In the genomic region with DNA sequence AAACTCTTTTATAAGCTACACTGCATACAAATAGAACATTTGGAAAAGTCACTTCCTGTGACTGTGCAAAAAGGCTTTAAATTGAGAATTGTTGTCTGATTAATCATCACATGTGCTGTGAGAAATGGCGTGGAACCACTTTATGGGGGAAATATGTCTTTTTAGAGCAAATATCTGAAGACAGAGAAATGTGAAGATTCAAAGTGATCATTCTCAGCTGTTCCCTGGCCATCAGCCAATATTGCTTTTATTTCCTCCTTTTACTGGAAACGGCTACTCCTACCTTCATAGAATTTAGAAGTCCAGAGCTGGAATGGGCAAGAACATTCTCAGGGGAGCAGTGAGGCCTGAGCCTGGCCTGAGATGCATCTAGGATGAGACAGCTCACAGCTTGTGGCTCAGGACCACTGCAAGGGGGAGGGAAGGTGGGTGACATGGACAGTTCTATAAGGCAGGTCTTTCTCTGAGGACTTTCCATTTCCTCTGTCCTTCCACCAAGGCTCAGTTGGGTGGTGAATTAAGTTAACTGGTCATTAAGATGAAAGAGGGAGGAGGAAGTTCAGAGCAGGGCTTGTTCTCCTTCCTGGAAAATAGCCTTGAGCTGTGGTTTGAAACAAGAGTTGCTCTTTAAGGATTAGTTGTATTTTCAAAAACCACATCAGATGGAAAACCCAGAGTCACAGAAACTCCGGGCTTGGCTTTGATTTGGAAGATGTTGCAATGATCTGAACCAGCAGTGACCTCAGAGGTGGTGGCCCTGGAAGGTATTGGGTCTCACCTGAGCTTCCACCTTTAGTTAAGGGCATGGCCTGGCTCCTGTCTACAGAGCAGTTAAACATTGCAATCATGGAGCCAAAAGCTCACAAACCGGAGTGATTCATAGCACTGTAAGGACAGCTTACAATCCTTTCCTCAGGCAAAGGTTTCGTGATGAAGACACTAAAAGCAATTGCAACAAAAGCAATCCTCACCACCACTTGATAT, we compare ENCODE assay signal across 10 cellular contexts.
DNase-seq lines count a peak whose midpoint lies in the region; ATAC-seq and TF ChIP-seq lines count a peak whose summit lies in the region.
"Had no signal": no experiment of that assay in that cellular context is flagged by ENCODE, and none has a peak within 500 bp of the region (broad histone marks: within the 10 kb centered on the region; RNA-seq: fewer than 3 reads in every experiment).

No MANE protein-coding gene starts in this region.

- ATAC-seq in activated naive CD8-positive, alpha-beta T cell treated with anti-CD3 and anti-CD28 coated beads, Interleukin-2, amount 50 U/mL, for 24 hours, result peak; percentile 57

- H3K9me3 Mint-ChIP-seq in activated naive CD8-positive, alpha-beta T cell treated with anti-CD3 and anti-CD28 coated beads, Interleukin-2, amount 50 U/mL, for 24 hours, result no peaks in the 10 kb centered on the region
- H3K9me3 Mint-ChIP-seq: nephron progenitor cell had no signal

- in situ Hi-C loops in GM13976 (cut with MboI; ENCODE audit: low sequenced_read_pairs, unreplicated experiment), result no loop called here

- peak overlapping the region; percentile 19 for H3K27ac Mint-ChIP-seq in activated naive CD8-positive, alpha-beta T cell treated with anti-CD3 and anti-CD28 coated beads, Interleukin-2, amount 50 U/mL, for 24 hours
- H3K27ac Mint-ChIP-seq: nephron progenitor cell had no signal

- H3K9me3 ChIP-seq in left ventricle myocardium inferior (replicated peaks) (no peaks in the 10 kb centered on the region), subcutaneous abdominal adipose tissue (ENCODE audit: control insufficient read depth in 5 of 5, low read length in 5 of 5) (no peaks in the 10 kb centered on the region), BE2C (no peaks in the 10 kb centered on the region)

- peak; percentile 77 for DNase-seq in HS-5 (ENCODE audit: low read depth)
- no peak for DNase-seq in activated naive CD8-positive, alpha-beta T cell treated with anti-CD3 and anti-CD28 coated beads, Interleukin-2, amount 50 U/mL, for 24 hours
- DNase-seq in left ventricle myocardium inferior, result no peak
- DNase-seq in GM13976 (ENCODE audit: low spot score), result no peak
- DNase-seq in NCI-H1092 treated with DMSO at 0.1 percent for 48 hours (lab: John Stamatoyannopoulos, UW), result no peak
- no peak for DNase-seq in BE2C
- no peak for DNase-seq in epidermal melanocyte (ENCODE audit: insufficient read length, low spot score)
- DNase-seq: NCI-H2029 treated with DMSO at 0.1 percent for 48 hours, nephron progenitor cell had no signal

- H3K4me3 ChIP-seq in left ventricle myocardium inferior (no peak overlapping the region), subcutaneous abdominal adipose tissue (ENCODE audit: low read depth in 1 of 5, low read length in 5 of 5) (no peak overlapping the region), BE2C (ENCODE audit: low read depth, low read length) (no peak overlapping the region)

- H3K36me3 ChIP-seq in left ventricle myocardium inferior (no peaks in the 10 kb centered on the region), subcutaneous abdominal adipose tissue (ENCODE audit: control insufficient read depth in 5 of 5, insufficient read depth in 5 of 5, low read length in 5 of 5) (no peaks in the 10 kb centered on the region), BE2C (no peaks in the 10 kb centered on the region)

- H3K27ac ChIP-seq in left ventricle myocardium inferior (replicated peaks), result peak overlapping the region; percentile 64
- H3K27ac ChIP-seq in subcutaneous abdominal adipose tissue (ENCODE audit: low read depth, low read length), result peak overlapping the region; percentile 65

- peak overlapping the region in 1 of 5 donors; percentile 41 for H3K9ac ChIP-seq in subcutaneous abdominal adipose tissue (ENCODE audit: low read length in 5 of 5)

- peaks cover 3% of the 10 kb centered on the region for H3K27me3 Mint-ChIP-seq in activated naive CD8-positive, alpha-beta T cell treated with anti-CD3 and anti-CD28 coated beads, Interleukin-2, amount 50 U/mL, for 24 hours

- TF ChIP-seq CTCF in left ventricle myocardium inferior (IDR thresholded peaks at IDR 0.05; ENCODE audit: borderline replicate concordance) (no peak), GM13976 (IDR thresholded peaks at IDR 0.05; ENCODE audit: borderline replicate concordance, control extremely low read depth, extremely low read depth, insufficient read depth, missing control alignments) (no peak), BE2C (IDR thresholded peaks at IDR 0.05; ENCODE audit: low read depth, low read length) (no peak)

- H3K36me3 Mint-ChIP-seq in activated naive CD8-positive, alpha-beta T cell treated with anti-CD3 and anti-CD28 coated beads, Interleukin-2, amount 50 U/mL, for 24 hours (ENCODE audit: low read depth), result no peaks in the 10 kb centered on the region

- no peaks in the 10 kb centered on the region for H3K27me3 ChIP-seq in left ventricle myocardium inferior (ENCODE audit: low read depth)
- no peaks in the 10 kb centered on the region for H3K27me3 ChIP-seq in subcutaneous abdominal adipose tissue (ENCODE audit: control insufficient read depth in 5 of 5, insufficient read depth in 4 of 5, low read length in 5 of 5)
- H3K27me3 ChIP-seq in BE2C, result no peaks in the 10 kb centered on the region

- peaks cover 9% of the 10 kb centered on the region for H3K4me1 Mint-ChIP-seq in activated naive CD8-positive, alpha-beta T cell treated with anti-CD3 and anti-CD28 coated beads, Interleukin-2, amount 50 U/mL, for 24 hours

- intact Hi-C loops in left ventricle myocardium inferior (cut with micrococcal nuclease), result no loop called here

- no peak overlapping the region for H3K4me3 Mint-ChIP-seq in activated naive CD8-positive, alpha-beta T cell treated with anti-CD3 and anti-CD28 coated beads, Interleukin-2, amount 50 U/mL, for 24 hours
- H3K4me3 Mint-ChIP-seq: nephron progenitor cell had no signal

- H3K4me1 ChIP-seq in left ventricle myocardium inferior (peaks cover 67% of the 10 kb centered on the region), subcutaneous abdominal adipose tissue (ENCODE audit: control insufficient read depth in 5 of 5, insufficient read depth in 5 of 5, low read length in 5 of 5) (peaks cover 4 to 51% (median 27%) of the 10 kb centered on the region in 5 donors), BE2C (no peaks in the 10 kb centered on the region)
